Comparison of ENCODE assay signal across 6 cellular contexts in genomic region chr9:81933547-81933946, GRCh38. TPM values are rescaled to one million over a fixed set of nuclear protein-coding genes. Genes with fewer than 3 reads are reported as not detected.
"Had no signal": no experiment of that assay in that cellular context is flagged by ENCODE, and none has a peak within 500 bp of the region (broad histone marks: within the 10 kb centered on the region; RNA-seq: fewer than 3 reads in every experiment).

No MANE protein-coding gene starts in this region.

RNA-seq across cellular contexts. Expression of gene SPATA31D4, which starts 5.3 kb away (rescaled TPM):
- polyA plus RNA-seq: hepatocyte, immature natural killer cell, keratinocyte, liver, lung, mammary epithelial cell had no signal

RNA-seq across cellular contexts. Expression of gene SPATA31D3, which starts 9.8 kb away (rescaled TPM):
- polyA plus RNA-seq: hepatocyte, immature natural killer cell, keratinocyte, liver, mammary epithelial cell had no signal

RNA-seq across cellular contexts. Expression of gene SPATA31D1, which starts 55.0 kb away (rescaled TPM):
- polyA plus RNA-seq: hepatocyte, immature natural killer cell, keratinocyte, liver, lung, mammary epithelial cell had no signal
